In genomic region chr7:134785842-134786241, GRCh38 we compare ENCODE assay signal across 2 cellular contexts.
TF ChIP-seq lines count a peak whose summit lies in the region.

No MANE protein-coding gene starts in this region.

TF ChIP-seq in SK-N-SH, 30 proteins besides CTCF, POLR2A, EP300 and RAD21:
- no peak for TF ChIP-seq MXI1 (IDR thresholded peaks at IDR 0.05; ENCODE audit: low read depth, low read length)
- no peak for TF ChIP-seq TEAD4 (IDR thresholded peaks at IDR 0.05; ENCODE audit: borderline replicate concordance, insufficient read depth)
- TF ChIP-seq MAX (IDR thresholded peaks at IDR 0.05; ENCODE audit: low read depth) = no peak

TF ChIP-seq in H1, 55 proteins besides CTCF, POLR2A, EP300 and RAD21:
- no peak for TF ChIP-seq ZNF274 (IDR thresholded peaks at IDR 0.05; ENCODE audit: borderline replicate concordance, extremely low read depth, low read length)
- TF ChIP-seq TBP (IDR thresholded peaks at IDR 0.05; ENCODE audit: low read depth, low read length) = no peak
- peak; percentile 73 for TF ChIP-seq POLR2AphosphoS5 (IDR thresholded peaks at IDR 0.05; ENCODE audit: low read depth, low read length)
- TF ChIP-seq SP1 (IDR thresholded peaks at IDR 0.05; ENCODE audit: low read depth, low read length) = no peak
- no peak for TF ChIP-seq USF2 (IDR thresholded peaks at IDR 0.05; ENCODE audit: low read length)
- TF ChIP-seq TAF1 (IDR thresholded peaks at IDR 0.05; ENCODE audit: low read depth, low read length) = no peak
- TF ChIP-seq BACH1 (IDR thresholded peaks at IDR 0.05; ENCODE audit: low read length) = no peak
